ENCODE assay signal across 8 cellular contexts in genomic region chr2:158034198-158034831, GRCh38.
DNase-seq lines count a peak whose midpoint lies in the region; ATAC-seq and TF ChIP-seq lines count a peak whose summit lies in the region.

No MANE protein-coding gene starts in this region.

- no peak overlapping the region for H3K4me3 Mint-ChIP-seq in effector memory CD8-positive, alpha-beta T cell

- no peak overlapping the region for H3K27ac ChIP-seq in HL-60 (replicated peaks)
- peak overlapping the region in 1 of 3 donors; percentile 17 for H3K27ac ChIP-seq in right lobe of liver

- H3K36me3 ChIP-seq in right lobe of liver: no peaks in the 10 kb centered on the region

- no peaks in the 10 kb centered on the region for H3K4me1 Mint-ChIP-seq in effector memory CD8-positive, alpha-beta T cell (ENCODE audit: low read depth in 2 of 2)

- H3K36me3 Mint-ChIP-seq in effector memory CD8-positive, alpha-beta T cell (ENCODE audit: insufficient read depth): no peaks in the 10 kb centered on the region

- peaks cover 21 to 52% of the 10 kb centered on the region in 2 donors for H3K27me3 Mint-ChIP-seq in effector memory CD8-positive, alpha-beta T cell

- H3K27ac Mint-ChIP-seq in effector memory CD8-positive, alpha-beta T cell: no peak overlapping the region

- ATAC-seq in right lobe of liver (peak; percentile 97), GM19455 (IDR thresholded peaks at IDR 0.05; ENCODE audit: unreplicated experiment) (no peak)
- ATAC-seq in effector memory CD8-positive, alpha-beta T cell (replicated peaks): no peak

- TF ChIP-seq POLR2A in right lobe of liver (IDR thresholded peaks at IDR 0.05): no peak

- intact Hi-C loops in right lobe of liver (cut with DNase I): no loop called here

- peak; percentile 45 for DNase-seq in AG09319 (ENCODE audit: extremely low read depth, low read depth)
- peak; percentile 26 for DNase-seq in GM13976 (ENCODE audit: low spot score)
- DNase-seq in HL-60 (ENCODE audit: low read depth in 1 of 2, low spot score in 1 of 2): peak in 1 of 2 experiments; percentile 41
- peak; percentile 89 for DNase-seq in NCI-H82 (lab: John Stamatoyannopoulos, UW)
- DNase-seq in cerebellar cortex (ENCODE audit: low spot score): peak; percentile 74
- DNase-seq in right lobe of liver: peak in 2 of 3 donors; percentile 62 to 75
- no peak for DNase-seq in effector memory CD8-positive, alpha-beta T cell

- TF ChIP-seq CTCF in AG09319 (IDR thresholded peaks at IDR 0.05; ENCODE audit: low read depth, low read length) (peak; percentile 68), GM13976 (IDR thresholded peaks at IDR 0.05; ENCODE audit: borderline replicate concordance, control extremely low read depth, extremely low read depth, insufficient read depth, missing control alignments) (peak; percentile 40), HL-60 (IDR thresholded peaks at IDR 0.05; ENCODE audit: insufficient read depth, low read length) (peak; percentile 26), right lobe of liver (IDR thresholded peaks at IDR 0.05) (peak; percentile 51 to 65 (median 60))

- in situ Hi-C loops in GM13976 (cut with MboI; ENCODE audit: low sequenced_read_pairs, unreplicated experiment): no loop called here

- 17% methylated on average over 6 of the region's 7 CpGs for WGBS in right lobe of liver (ENCODE audit: insufficient coverage, low coverage, low lambda C conversion rate, missing lambda C conversion rate)

- H3K27me3 ChIP-seq in HL-60 (ENCODE audit: insufficient read depth, poor library complexity, severe bottlenecking) (peaks cover 2% of the 10 kb centered on the region), right lobe of liver (no peaks in the 10 kb centered on the region)

- H3K4me1 ChIP-seq in right lobe of liver: peaks cover 0 to 12% (median 4%) of the 10 kb centered on the region in 4 donors

- H3K9me3 Mint-ChIP-seq in effector memory CD8-positive, alpha-beta T cell: no peaks in the 10 kb centered on the region

- no peaks in the 10 kb centered on the region for H3K9me3 ChIP-seq in right lobe of liver

- H3K4me3 ChIP-seq in HL-60 (replicated peaks; ENCODE audit: insufficient read depth, low read length) (no peak overlapping the region), right lobe of liver (no peak overlapping the region)

Comparison
In these comparisons a context has a peak if more than half of its experiments do, and no peak if none do; other contexts are left out.
1. DNase-seq: peak in AG09319 (single experiment), GM13976 (single experiment), NCI-H82 (single experiment), cerebellar cortex (single experiment) and right lobe of liver (2 of 3); none in effector memory CD8-positive, alpha-beta T cell (0 of 3).
2. ATAC-seq: peak in right lobe of liver (4 of 4); none in effector memory CD8-positive, alpha-beta T cell (single experiment) and GM19455 (single experiment).
3. Peak in every context shown above with its lines, with median percentiles within 50 percentile points of each other: CTCF ChIP-seq.